8 cellular contexts compared by ENCODE assay signal in the genomic region with DNA sequence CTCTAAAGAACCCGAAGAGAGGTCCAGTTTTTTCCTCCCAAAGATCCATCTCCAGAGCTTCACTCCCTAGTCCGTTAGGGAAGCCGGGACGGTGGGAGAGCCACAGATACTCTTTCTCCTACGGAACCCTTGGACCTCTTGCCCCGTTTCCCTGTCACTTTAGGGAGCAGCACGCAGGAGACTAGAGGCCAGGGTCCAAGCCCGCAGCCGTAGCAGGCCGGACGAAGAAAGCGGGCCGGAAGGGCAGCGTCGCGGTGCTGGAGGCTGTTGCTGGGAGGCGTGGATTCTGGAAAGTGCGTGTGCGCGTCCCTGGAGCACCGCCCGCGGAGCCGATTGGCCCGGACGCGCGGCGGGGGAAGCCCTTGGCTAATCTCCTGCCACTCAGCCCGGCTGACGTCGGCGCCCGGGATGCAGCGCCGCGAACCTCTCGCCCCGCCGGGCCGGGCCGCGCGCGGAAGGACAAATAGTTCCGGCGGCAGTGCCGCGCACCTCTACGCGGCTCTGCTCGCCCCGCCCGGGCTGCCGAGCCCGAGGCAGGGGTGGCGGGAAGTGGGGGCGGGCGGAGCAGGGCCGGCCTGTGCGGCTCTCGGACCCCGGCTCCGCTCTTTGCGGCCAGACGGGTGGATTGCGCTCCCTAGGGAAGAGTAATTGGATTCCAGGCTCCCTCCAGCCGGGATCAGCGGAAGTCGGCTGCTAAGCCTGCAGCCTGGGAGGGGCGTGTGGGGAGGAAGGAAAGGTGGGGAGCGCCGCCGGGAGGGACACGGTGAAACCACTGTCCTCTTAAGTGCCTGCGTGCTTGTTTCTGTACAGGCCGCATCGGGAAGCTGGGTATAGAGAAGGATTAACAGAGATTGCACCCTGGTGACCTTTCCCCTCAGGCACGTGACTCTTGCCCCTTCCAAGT.
DNase-seq lines count a peak whose midpoint lies in the region; ATAC-seq lines count a peak whose summit lies in the region.

No MANE protein-coding gene starts in this region.

- ATAC-seq in HG02970 (IDR thresholded peaks at IDR 0.05; ENCODE audit: low FRiP score, unreplicated experiment): peak; percentile 93

- DNase-seq in NK-92 treated with Interleukin-12 subunit alpha and Interleukin-12 subunit beta, amount 100 ng/mL, for 24 hours (lab: John Stamatoyannopoulos, UW): peak; percentile 48
- DNase-seq in NK-92 (lab: John Stamatoyannopoulos, UW; ENCODE audit: unreplicated experiment): no peak
- peak; percentile 31 for DNase-seq in NCI-H187 treated with DMSO at 0.1 percent for 48 hours (lab: John Stamatoyannopoulos, UW)
- DNase-seq in T1000 (lab: John Stamatoyannopoulos, UW): peak; percentile 88
- DNase-seq in astrocyte of the hippocampus (ENCODE audit: low read depth, low spot score): peak; percentile 99
- DNase-seq in hypothalamus (lab: John Stamatoyannopoulos, UW): peak; percentile 49 to 95 (median 90)
- peak; percentile 96 for DNase-seq in retina
